ENCODE assay signal across 8 cellular contexts in the genomic region with DNA sequence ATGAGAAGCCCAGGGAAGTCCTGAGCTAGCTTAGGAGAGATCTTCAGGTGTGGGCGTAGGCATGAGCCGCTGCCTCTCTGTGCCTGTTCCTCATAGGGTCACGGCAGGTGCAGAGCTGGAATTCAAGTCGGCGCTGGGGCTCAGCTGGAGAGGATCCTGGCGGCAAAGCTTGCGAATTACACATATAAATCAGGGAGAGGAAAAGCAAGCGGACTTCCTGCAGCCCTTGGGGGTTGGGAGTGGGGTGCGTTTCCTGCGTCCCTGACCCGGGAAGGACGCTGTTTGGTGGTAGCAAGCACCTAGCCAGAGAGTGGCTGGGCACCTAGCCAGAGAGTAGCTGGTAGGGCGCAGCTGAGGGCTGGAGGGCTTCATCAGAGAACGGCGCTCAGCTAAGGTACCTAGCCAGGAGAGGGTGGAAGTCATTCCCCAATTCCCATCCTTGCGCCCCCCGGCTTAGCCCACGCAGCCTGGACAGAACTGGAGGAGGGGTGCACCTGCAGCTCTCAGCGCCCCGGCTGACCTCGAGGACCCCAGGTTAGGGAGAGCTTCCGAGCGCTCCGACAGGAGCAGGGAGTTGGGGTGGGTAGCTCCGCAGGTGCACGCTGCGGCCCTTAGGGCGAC. TPM values are rescaled to one million over a fixed set of nuclear protein-coding genes. Genes with fewer than 3 reads are reported as not detected.
DNase-seq lines count a peak whose midpoint lies in the region; ATAC-seq and TF ChIP-seq lines count a peak whose summit lies in the region.

No MANE protein-coding gene starts in this region.

- peak overlapping the region; percentile 72 for H3K14ac ChIP-seq in neuronal stem cell (ENCODE audit: low read length)

- no peak for DNase-seq in GM12864 (ENCODE audit: low read depth)
- DNase-seq in NCI-H510A treated with DMSO at 0.1 percent for 48 hours (lab: John Stamatoyannopoulos, UW) = peak; percentile 87
- peak in 1 of 2 donors; percentile 21 for DNase-seq in activated naive CD4-positive, alpha-beta T cell treated with anti-CD3 and anti-CD28 coated beads, Interleukin-2, amount 50 U/mL, for 72 hours (ENCODE audit: low spot score in 2 of 2)
- peak; percentile 42 for DNase-seq in globus pallidus (ENCODE audit: low spot score)
- DNase-seq in neuronal stem cell (ENCODE audit: low spot score) = peak; percentile 75
- DNase-seq in UCSD-AML1 (lab: John Stamatoyannopoulos, UW; ENCODE audit: unreplicated experiment) = no peak

- H3K9me3 ChIP-seq in neuronal stem cell (replicated peaks in 1 of 2; ENCODE audit: control insufficient read depth in 2 of 2, insufficient read depth in 1 of 2, low read depth in 1 of 2, low read length in 2 of 2) = no peaks in the 10 kb centered on the region

- no CpG with 5 or more reads among the region's 28 CpGs for WGBS in neuronal stem cell (ENCODE audit: extremely low coverage in 2 of 2, insufficient read length in 2 of 2, insufficient replicate concordance in 1 of 2), 2 donors

- no peaks in the 10 kb centered on the region for H3K36me3 Mint-ChIP-seq in activated naive CD4-positive, alpha-beta T cell treated with anti-CD3 and anti-CD28 coated beads, Interleukin-2, amount 50 U/mL, for 72 hours

- H2BK5ac ChIP-seq in neuronal stem cell (ENCODE audit: low read length) = no peak overlapping the region

- peaks cover 8 to 17% of the 10 kb centered on the region in 2 donors for H3K4me1 ChIP-seq in neuronal stem cell (ENCODE audit: control insufficient read depth in 2 of 2, insufficient read depth in 1 of 2, low read depth in 1 of 2, low read length in 2 of 2)

- no peak overlapping the region for H3K4ac ChIP-seq in neuronal stem cell (ENCODE audit: low read length)

- peak; percentile 4 for TF ChIP-seq CTCF in GM12864 (IDR thresholded peaks at IDR 0.05; ENCODE audit: low read depth, low read length, missing control alignments)

- no peak overlapping the region for H2BK12ac ChIP-seq in neuronal stem cell (ENCODE audit: low read length)

- H2BK120ac ChIP-seq in neuronal stem cell (ENCODE audit: low read depth, low read length) = no peak overlapping the region

- H3K4me3 ChIP-seq in GM12864 (ENCODE audit: low read depth, low read length) = peak overlapping the region; percentile 39
- H3K4me3 ChIP-seq in neuronal stem cell (ENCODE audit: low read length in 2 of 2) = peak overlapping the region; percentile 58 to 87

- peak overlapping the region; percentile 89 for H3K18ac ChIP-seq in neuronal stem cell (ENCODE audit: low read length)

- no peak overlapping the region for H4K91ac ChIP-seq in neuronal stem cell (ENCODE audit: low read depth, low read length, poor library complexity)

- H3K23ac ChIP-seq in neuronal stem cell (ENCODE audit: low read depth, low read length, poor library complexity) = peak overlapping the region; percentile 34

- H3K27ac Mint-ChIP-seq in activated naive CD4-positive, alpha-beta T cell treated with anti-CD3 and anti-CD28 coated beads, Interleukin-2, amount 50 U/mL, for 72 hours = no peak overlapping the region

- H3K36me3 ChIP-seq in neuronal stem cell (replicated peaks in 1 of 2; ENCODE audit: control insufficient read depth in 2 of 2, insufficient read depth in 2 of 2, low read length in 2 of 2) = peaks cover 2 to 8% of the 10 kb centered on the region in 2 donors

- H3K9me3 Mint-ChIP-seq in activated naive CD4-positive, alpha-beta T cell treated with anti-CD3 and anti-CD28 coated beads, Interleukin-2, amount 50 U/mL, for 72 hours = no peaks in the 10 kb centered on the region

- H2BK15ac ChIP-seq in neuronal stem cell (ENCODE audit: low read length) = no peak overlapping the region

- H3K79me1 ChIP-seq in neuronal stem cell (ENCODE audit: low read depth, low read length) = peaks cover 8% of the 10 kb centered on the region

- peaks cover 0 to 38% (median 2%) of the 10 kb centered on the region in 3 experiments for H3K27me3 ChIP-seq in neuronal stem cell (ENCODE audit: control insufficient read depth in 3 of 3, insufficient read depth in 3 of 3, low read depth in 1 of 3, low read length in 3 of 3)

- H2AFZ ChIP-seq in neuronal stem cell (ENCODE audit: low read length) = peak overlapping the region; percentile 98

- H3K4me2 ChIP-seq in neuronal stem cell (ENCODE audit: insufficient read depth, low read length, poor library complexity, severe bottlenecking) = peak overlapping the region; percentile 100

- H3K27ac ChIP-seq in neuronal stem cell (replicated peaks; ENCODE audit: low read length) = no peak overlapping the region

- peak; percentile 12 for ATAC-seq in HG03159 (IDR thresholded peaks at IDR 0.05; ENCODE audit: unreplicated experiment)
- ATAC-seq in activated naive CD4-positive, alpha-beta T cell treated with anti-CD3 and anti-CD28 coated beads, Interleukin-2, amount 50 U/mL, for 72 hours = peak; percentile 0 to 1
- no peak for ATAC-seq in HG02571 (IDR thresholded peaks at IDR 0.05; ENCODE audit: unreplicated experiment)

- no peak overlapping the region for H2AK5ac ChIP-seq in neuronal stem cell (ENCODE audit: low read depth, low read length)

- peak overlapping the region; percentile 75 for H3K9ac ChIP-seq in neuronal stem cell (ENCODE audit: low read depth, low read length, poor library complexity)

- no peak overlapping the region for H4K8ac ChIP-seq in neuronal stem cell (ENCODE audit: low read depth, low read length)

RNA-seq across cellular contexts. Expression of a gene that starts 0.5 kb away (rescaled TPM):
- 1 to 10 TPM in 1 of 2 donors, under 1 TPM in 1; 0.43 to 1.2 TPM for total RNA-seq in activated naive CD4-positive, alpha-beta T cell treated with anti-CD3 and anti-CD28 coated beads, Interleukin-2, amount 50 U/mL, for 72 hours
- 17.1 TPM for polyA plus RNA-seq in neuronal stem cell (2013, experiment 1 of 2)
- 17.6 TPM for polyA plus RNA-seq in neuronal stem cell (2013, experiment 2 of 2)

Comparison
In these comparisons a context has a peak if more than half of its experiments do, and no peak if none do; other contexts are left out.
1. DNase-seq: peak in NCI-H510A treated with DMSO at 0.1 percent for 48 hours (single experiment), globus pallidus (single experiment) and neuronal stem cell (single experiment); none in GM12864 (single experiment) and UCSD-AML1 (single experiment).